24 cellular contexts compared by ENCODE assay signal in the genomic region with DNA sequence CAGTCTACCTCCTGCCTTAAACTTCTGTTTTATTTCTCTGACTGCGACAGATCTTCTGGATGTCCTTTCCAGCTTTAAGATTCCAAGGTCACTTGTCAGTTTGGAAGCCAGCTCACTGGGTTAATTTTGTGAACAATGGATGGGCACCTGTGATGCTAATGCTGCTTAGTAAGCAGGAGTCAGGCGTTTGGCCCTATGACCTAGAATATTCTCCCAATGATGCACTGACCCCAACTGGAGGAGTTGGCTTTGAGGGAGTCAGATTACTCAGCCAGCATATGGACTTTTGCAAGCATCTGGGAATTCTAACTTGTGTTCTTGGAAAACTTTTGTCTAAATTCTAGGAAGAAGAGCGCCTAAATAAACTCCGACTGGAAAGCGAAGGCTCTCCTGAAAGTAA. TPM values are rescaled to one million over a fixed set of nuclear protein-coding genes. Genes with fewer than 3 reads are reported as not detected.
DNase-seq lines count a peak whose midpoint lies in the region; TF ChIP-seq lines count a peak whose summit lies in the region.
"Had no signal": no experiment of that assay in that cellular context is flagged by ENCODE, and none has a peak within 500 bp of the region (broad histone marks: within the 10 kb centered on the region; RNA-seq: fewer than 3 reads in every experiment).

No MANE protein-coding gene starts in this region.

- H3K27ac ChIP-seq in osteoblast (ENCODE audit: low read depth, low read length) (peak overlapping the region; percentile 50), A673 (ENCODE audit: low read depth, low read length, poor library complexity, severe bottlenecking) (no peak overlapping the region), H9 (ENCODE audit: insufficient read length, low read depth, low read length) (no peak overlapping the region), hepatocyte (no peak overlapping the region)
- H3K27ac ChIP-seq: neural progenitor cell, SJCRH30, thoracic aorta, VCaP had no signal

- no peak overlapping the region for H4K5ac ChIP-seq in H9 (ENCODE audit: insufficient read length, low read depth, low read length)

- H2AFZ ChIP-seq in osteoblast (ENCODE audit: low read length) (no peak overlapping the region), H9 (ENCODE audit: low read length) (no peak overlapping the region), hepatocyte (no peak overlapping the region)
- H2AFZ ChIP-seq: neural progenitor cell had no signal

- H3K9ac ChIP-seq in H9 (ENCODE audit: extremely low read depth, insufficient read length, low read length): no peak overlapping the region
- H3K9ac ChIP-seq: neural progenitor cell had no signal

- no peaks in the 10 kb centered on the region for H3K23me2 ChIP-seq in H9 (ENCODE audit: insufficient read length, low read depth, low read length, poor library complexity, severe bottlenecking)

- no CpG with 5 or more reads among the region's 5 CpGs for WGBS in H9 (ENCODE audit: extremely low coverage, insufficient read length, low lambda C conversion rate)
- WGBS in hepatocyte (ENCODE audit: low lambda C conversion rate, missing lambda C conversion rate): 96% methylated on average over 5 of the region's 5 CpGs

- CTCF ChIA-PET in A673 (lab: Charles Lee): no interaction called here

- no TSS peak for BruUV-seq in A673 (replicated peaks; lab: Mats Ljungman, UMichigan)

- H2BK120ac ChIP-seq in H9 (ENCODE audit: low read depth, low read length, poor library complexity, severe bottlenecking): no peak overlapping the region

- TF ChIP-seq CTCF in fibroblast of mammary gland (conservative IDR thresholded peaks at IDR 0.05; ENCODE audit: control insufficient read depth, insufficient read depth, low read depth, low read length) (peak; percentile 2), osteoblast (IDR thresholded peaks at IDR 0.05; ENCODE audit: extremely low read depth, low read depth, low read length) (no peak), A673 (conservative IDR thresholded peaks at IDR 0.05; ENCODE audit: low read depth, low read length) (no peak), H9 (conservative IDR thresholded peaks at IDR 0.05) (no peak), hepatocyte (IDR thresholded peaks at IDR 0.05; ENCODE audit: poor library complexity) (no peak)

- H2BK5ac ChIP-seq in H9 (ENCODE audit: insufficient read length, low read length): no peak overlapping the region

- no peak overlapping the region for H3K18ac ChIP-seq in H9 (ENCODE audit: insufficient read length, low read depth, low read length)

- H3K79me2 ChIP-seq in osteoblast (ENCODE audit: insufficient read depth, low read length) (peaks cover 9% of the 10 kb centered on the region), H9 (ENCODE audit: insufficient read depth, low read length) (no peaks in the 10 kb centered on the region), hepatocyte (peaks cover 45% of the 10 kb centered on the region)

- no peak overlapping the region for H3K56ac ChIP-seq in H9 (ENCODE audit: insufficient read length, low read depth, low read length)

- no peak overlapping the region for H3K14ac ChIP-seq in H9 (ENCODE audit: insufficient read depth, low read length)

- peaks cover 71 to 94% (median 88%) of the 10 kb centered on the region in 3 experiments for H3K36me3 Mint-ChIP-seq in H9 (ENCODE audit: insufficient read depth in 1 of 3, low read depth in 3 of 3)

- H3K4me1 Mint-ChIP-seq in H9: no peaks in the 10 kb centered on the region
- H3K4me1 Mint-ChIP-seq: activated CD4-positive, alpha-beta T cell treated with anti-CD3 and anti-CD28 coated beads, Interleukin-2, amount 10 ng/mL, durations not matched to agents 7 days and 5 days; CD8-positive, alpha-beta memory T cell; neural progenitor cell; stimulated activated memory B cell treated with anti-CD40 and anti-IgM and Interleukin-4, amounts not matched to agents 10 μg/mL and 1 μg/mL and 100 μg/mL, for 72 hours had no signal

- peaks cover 2% of the 10 kb centered on the region for H3K79me1 ChIP-seq in H9 (ENCODE audit: insufficient read depth, low read depth, low read length, poor library complexity, severe bottlenecking)

- H3K36me3 ChIP-seq in osteoblast (ENCODE audit: insufficient read depth, low read length): peaks cover 14% of the 10 kb centered on the region
- peaks cover 73% of the 10 kb centered on the region for H3K36me3 ChIP-seq in A673 (ENCODE audit: insufficient read depth, low read length, poor library complexity, severe bottlenecking)
- H3K36me3 ChIP-seq in hepatocyte (replicated peaks; ENCODE audit: insufficient read depth, low read depth): no peaks in the 10 kb centered on the region

- no peak overlapping the region for H2BK12ac ChIP-seq in H9 (ENCODE audit: insufficient read length, low read depth, low read length)

- H3K4me3 Mint-ChIP-seq in H9: no peak overlapping the region
- H3K4me3 Mint-ChIP-seq: activated CD4-positive, alpha-beta T cell treated with anti-CD3 and anti-CD28 coated beads, Interleukin-2, amount 10 ng/mL, durations not matched to agents 7 days and 5 days; activated naive CD8-positive, alpha-beta T cell; activated T-helper 17 cell treated with anti-CD3 and anti-CD28 coated beads, Interleukin-2, amount 50 U/mL, for 72 hours; CD8-positive, alpha-beta memory T cell; neural progenitor cell; stimulated activated memory B cell treated with anti-CD40 and anti-IgM and Interleukin-4, amounts not matched to agents 10 μg/mL and 1 μg/mL and 100 μg/mL, for 72 hours had no signal

- no peak overlapping the region for H2AK5ac ChIP-seq in H9 (ENCODE audit: insufficient read length, low read length)

- H3K4me3 ChIP-seq in fibroblast of mammary gland (ENCODE audit: control insufficient read depth, low read depth, low read length): no peak overlapping the region
- no peak overlapping the region for H3K4me3 ChIP-seq in osteoblast (ENCODE audit: insufficient read depth, low read length)
- no peak overlapping the region for H3K4me3 ChIP-seq in A673 (ENCODE audit: low read depth, low read length, poor library complexity, severe bottlenecking)
- no peak overlapping the region for H3K4me3 ChIP-seq in hepatocyte
- H3K4me3 ChIP-seq: mucosa of descending colon, neural progenitor cell, SJCRH30, smooth muscle cell, thoracic aorta had no signal

- no peak overlapping the region for H4K8ac ChIP-seq in H9 (replicated peaks; ENCODE audit: insufficient read length, low read depth, low read length)

- no peak overlapping the region for H4K91ac ChIP-seq in H9 (ENCODE audit: insufficient read length, low read depth, low read length)

- no peaks in the 10 kb centered on the region for H3K9me2 ChIP-seq in hepatocyte (replicated peaks; ENCODE audit: insufficient read depth)

- intact Hi-C loops in A673 (cut with micrococcal nuclease; ENCODE audit: unreplicated experiment): no loop called here

- H3K4me1 ChIP-seq in osteoblast (ENCODE audit: insufficient read depth, low read length) (peaks cover 8% of the 10 kb centered on the region), A673 (ENCODE audit: insufficient read depth, low read length, poor library complexity, severe bottlenecking) (no peaks in the 10 kb centered on the region), H9 (ENCODE audit: insufficient read depth, low read length) (no peaks in the 10 kb centered on the region), hepatocyte (ENCODE audit: insufficient read depth) (no peaks in the 10 kb centered on the region)
- H3K4me1 ChIP-seq: neural progenitor cell, SJCRH30 had no signal

- H4K20me1 ChIP-seq in osteoblast (ENCODE audit: insufficient read depth, low read length) (peaks cover 2% of the 10 kb centered on the region), H9 (ENCODE audit: control insufficient read depth, insufficient read depth, insufficient read length) (no peaks in the 10 kb centered on the region), hepatocyte (ENCODE audit: insufficient read depth, poor library complexity, severe bottlenecking) (no peaks in the 10 kb centered on the region)

- no peaks in the 10 kb centered on the region for H3K9me3 Mint-ChIP-seq in H9
- H3K9me3 Mint-ChIP-seq: activated CD4-positive, alpha-beta T cell treated with anti-CD3 and anti-CD28 coated beads, Interleukin-2, amount 10 ng/mL, durations not matched to agents 7 days and 5 days; activated T-helper 17 cell treated with anti-CD3 and anti-CD28 coated beads, Interleukin-2, amount 50 U/mL, for 72 hours; CD8-positive, alpha-beta memory T cell; neural progenitor cell; stimulated activated memory B cell treated with anti-CD40 and anti-IgM and Interleukin-4, amounts not matched to agents 10 μg/mL and 1 μg/mL and 100 μg/mL, for 72 hours had no signal

- no peak overlapping the region; a peak in 1 of 7 replicates for H3K27ac Mint-ChIP-seq in H9
- H3K27ac Mint-ChIP-seq: activated CD4-positive, alpha-beta T cell treated with anti-CD3 and anti-CD28 coated beads, Interleukin-2, amount 10 ng/mL, durations not matched to agents 7 days and 5 days; activated naive CD8-positive, alpha-beta T cell; activated T-helper 17 cell treated with anti-CD3 and anti-CD28 coated beads, Interleukin-2, amount 50 U/mL, for 72 hours; CD8-positive, alpha-beta memory T cell; neural progenitor cell; stimulated activated memory B cell treated with anti-CD40 and anti-IgM and Interleukin-4, amounts not matched to agents 10 μg/mL and 1 μg/mL and 100 μg/mL, for 72 hours had no signal

- DNase-seq in EL: peak; percentile 65
- DNase-seq in NCI-H226: peak; percentile 59
- peak; percentile 89 for DNase-seq in fibroblast of mammary gland (ENCODE audit: low read depth)
- DNase-seq in osteoblast (ENCODE audit: insufficient read length, low spot score, missing footprints): peak; percentile 82
- no peak for DNase-seq in A673 (ENCODE audit: low spot score)
- no peak for DNase-seq in H9
- no peak for DNase-seq in epidermal melanocyte (ENCODE audit: insufficient read length, low spot score)
- no peak for DNase-seq in hepatocyte (ENCODE audit: low spot score)
- DNase-seq: activated CD4-positive, alpha-beta T cell treated with anti-CD3 and anti-CD28 coated beads, Interleukin-2, amount 10 ng/mL, durations not matched to agents 7 days and 5 days; AML-193; CD8-positive, alpha-beta memory T cell; DMS153; hippocampal formation; mucosa of descending colon; NCI-H1105; NCI-H2081 treated with DMSO at 0.1 percent for 48 hours; SJCRH30 had no signal

- no peak overlapping the region for H3T11ph ChIP-seq in H9 (ENCODE audit: low read length)

- no peak overlapping the region for H3K4ac ChIP-seq in H9 (ENCODE audit: low read depth, low read length)

- no peak overlapping the region for H3K23ac ChIP-seq in H9 (ENCODE audit: insufficient read length, low read depth, low read length)

- POLR2A ChIA-PET in A673 (lab: Charles Lee; ENCODE audit: low non-redundant PET): no interaction called here

- H3K27me3 ChIP-seq in osteoblast (ENCODE audit: insufficient read depth, low read length): no peaks in the 10 kb centered on the region
- no peaks in the 10 kb centered on the region for H3K27me3 ChIP-seq in A673 (replicated peaks; ENCODE audit: insufficient read depth, low read depth, low read length, poor library complexity)
- H3K27me3 ChIP-seq in H9 (ENCODE audit: insufficient read depth, low read length): no peaks in the 10 kb centered on the region
- H3K27me3 ChIP-seq in hepatocyte: no peaks in the 10 kb centered on the region
- H3K27me3 ChIP-seq: neural progenitor cell, SJCRH30 had no signal

- no peak overlapping the region for H2BK15ac ChIP-seq in H9 (ENCODE audit: low read depth, low read length)

- H3K4me2 ChIP-seq in osteoblast (ENCODE audit: insufficient read depth, low read length) (peak overlapping the region; percentile 4), H9 (ENCODE audit: insufficient read depth, insufficient read length, low read length) (no peak overlapping the region), hepatocyte (no peak overlapping the region)
- H3K4me2 ChIP-seq: neural progenitor cell, smooth muscle cell had no signal

- no peak overlapping the region for H2BK20ac ChIP-seq in H9 (ENCODE audit: low read depth, low read length, poor library complexity, severe bottlenecking)

- H3K9me3 ChIP-seq in osteoblast (ENCODE audit: low read depth, low read length) (no peaks in the 10 kb centered on the region), A673 (ENCODE audit: low read depth, low read length, poor library complexity, severe bottlenecking) (no peaks in the 10 kb centered on the region), H9 (ENCODE audit: control insufficient read depth, low read depth, low read length) (no peaks in the 10 kb centered on the region), hepatocyte (ENCODE audit: low read depth) (no peaks in the 10 kb centered on the region)
- H3K9me3 ChIP-seq: mucosa of descending colon, SJCRH30, thoracic aorta had no signal

- H3K27me3 Mint-ChIP-seq in H9 (ENCODE audit: low read depth): no peaks in the 10 kb centered on the region
- H3K27me3 Mint-ChIP-seq: activated CD4-positive, alpha-beta T cell treated with anti-CD3 and anti-CD28 coated beads, Interleukin-2, amount 10 ng/mL, durations not matched to agents 7 days and 5 days; activated naive CD8-positive, alpha-beta T cell; activated T-helper 17 cell treated with anti-CD3 and anti-CD28 coated beads, Interleukin-2, amount 50 U/mL, for 72 hours; CD8-positive, alpha-beta memory T cell; stimulated activated memory B cell treated with anti-CD40 and anti-IgM and Interleukin-4, amounts not matched to agents 10 μg/mL and 1 μg/mL and 100 μg/mL, for 72 hours had no signal

RNA-seq across cellular contexts. Expression of a gene that starts 28.1 kb away (rescaled TPM):
- 75.3 and 79.6 TPM in 2 replicates for total RNA-seq in osteoblast
- 142 and 157 TPM in 2 replicates for total RNA-seq in A673 (2021)
- total RNA-seq in H9 (2021): 131 and 133 TPM in 2 replicates
- 156 and 171 TPM in 2 replicates for total RNA-seq in hepatocyte
- 123 and 127 TPM in 2 replicates for polyA plus RNA-seq in hepatocyte

RNA-seq across cellular contexts. Expression of a gene that starts 40.8 kb away (rescaled TPM):
- total RNA-seq in osteoblast (40.9 and 42.4 TPM in 2 replicates), A673 (2021) (29.6 and 35.9 TPM in 2 replicates), H9 (2021) (24.5 and 26.6 TPM in 2 replicates), hepatocyte (17.5 and 25.3 TPM in 2 replicates)
- polyA plus RNA-seq in hepatocyte: 14.7 and 23.3 TPM in 2 replicates

RNA-seq across cellular contexts. Expression of a gene that starts 52.6 kb away (rescaled TPM):
- total RNA-seq in osteoblast (31.5 and 35.4 TPM in 2 replicates), A673 (2021) (38.0 and 39.9 TPM in 2 replicates), H9 (2021) (41.8 and 44.7 TPM in 2 replicates), hepatocyte (41.6 and 45.7 TPM in 2 replicates)
- polyA plus RNA-seq in hepatocyte: 25.5 and 28.6 TPM in 2 replicates

Comparison
In these comparisons a context has a peak if more than half of its experiments do, and no peak if none do; other contexts are left out.
1. DNase-seq: peak in EL (single experiment), NCI-H226 (single experiment), fibroblast of mammary gland (single experiment) and osteoblast (single experiment); none in A673 (single experiment), H9 (single experiment), epidermal melanocyte (single experiment) and hepatocyte (single experiment).